ENCODE assay signal across 8 cellular contexts in the genomic region with DNA sequence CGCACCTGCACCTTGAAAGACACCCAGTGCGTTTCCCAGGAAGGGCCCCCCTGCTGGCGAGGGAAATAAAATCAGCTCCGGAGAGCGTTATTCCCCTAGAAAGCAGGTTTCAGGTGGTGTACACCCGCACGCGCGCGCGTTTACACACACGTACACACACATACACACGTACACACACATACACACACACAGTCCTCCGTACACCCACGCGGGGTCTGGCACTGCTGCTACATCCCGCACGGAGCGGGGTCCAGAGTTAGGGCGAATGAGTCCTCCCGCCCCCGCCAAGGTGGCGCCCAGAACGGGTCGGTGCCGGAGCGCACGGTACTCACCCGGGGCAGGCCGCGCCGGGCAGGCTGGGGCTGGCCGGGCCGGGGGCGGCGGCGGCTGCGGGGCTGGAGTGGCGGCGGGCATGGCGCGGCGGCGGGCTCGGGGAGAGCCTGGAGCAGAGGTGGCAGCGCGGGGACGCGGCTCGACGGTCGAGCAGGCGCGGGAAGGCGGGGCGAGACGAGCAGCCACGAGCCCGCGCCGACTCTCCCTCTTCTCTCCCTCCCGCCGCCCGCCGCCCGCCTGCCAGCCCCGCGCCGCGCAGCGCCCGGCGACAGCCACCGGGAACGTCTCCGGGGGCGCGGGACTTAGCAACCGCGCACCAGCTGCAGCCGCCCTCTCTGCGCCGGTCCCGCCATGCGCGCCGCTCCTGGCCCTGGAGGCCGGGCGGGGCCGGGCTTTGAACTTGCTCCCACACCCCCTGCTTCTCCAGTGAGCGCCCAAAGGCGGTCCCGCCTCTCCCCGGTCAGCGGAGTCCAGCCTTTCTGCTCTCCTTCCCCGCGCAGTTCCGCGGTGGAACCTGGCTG. TPM values are rescaled to one million over a fixed set of nuclear protein-coding genes. Genes with fewer than 3 reads are reported as not detected.
DNase-seq lines count a peak whose midpoint lies in the region; ATAC-seq, FAIRE-seq and TF ChIP-seq lines count a peak whose summit lies in the region.

A gene with protein sequence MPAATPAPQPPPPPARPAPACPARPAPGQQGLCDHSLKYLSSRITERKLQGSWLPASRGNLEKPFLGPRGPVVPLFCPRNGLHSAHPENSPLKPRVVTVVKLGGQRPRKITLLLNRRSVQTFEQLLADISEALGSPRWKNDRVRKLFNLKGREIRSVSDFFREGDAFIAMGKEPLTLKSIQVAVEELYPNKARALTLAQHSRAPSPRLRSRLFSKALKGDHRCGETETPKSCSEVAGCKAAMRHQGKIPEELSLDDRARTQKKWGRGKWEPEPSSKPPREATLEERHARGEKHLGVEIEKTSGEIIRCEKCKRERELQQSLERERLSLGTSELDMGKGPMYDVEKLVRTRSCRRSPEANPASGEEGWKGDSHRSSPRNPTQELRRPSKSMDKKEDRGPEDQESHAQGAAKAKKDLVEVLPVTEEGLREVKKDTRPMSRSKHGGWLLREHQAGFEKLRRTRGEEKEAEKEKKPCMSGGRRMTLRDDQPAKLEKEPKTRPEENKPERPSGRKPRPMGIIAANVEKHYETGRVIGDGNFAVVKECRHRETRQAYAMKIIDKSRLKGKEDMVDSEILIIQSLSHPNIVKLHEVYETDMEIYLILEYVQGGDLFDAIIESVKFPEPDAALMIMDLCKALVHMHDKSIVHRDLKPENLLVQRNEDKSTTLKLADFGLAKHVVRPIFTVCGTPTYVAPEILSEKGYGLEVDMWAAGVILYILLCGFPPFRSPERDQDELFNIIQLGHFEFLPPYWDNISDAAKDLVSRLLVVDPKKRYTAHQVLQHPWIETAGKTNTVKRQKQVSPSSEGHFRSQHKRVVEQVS (minus strand): TSS at position 704 of the 854 bp plus-strand sequence. CDS start 290 bp downstream, at position 414.

- 1 to 3% (median 2%) methylated on average over 56 to 99 of the region's 99 CpGs for WGBS in psoas muscle, 3 donors

- H3K4me3 ChIP-seq in psoas muscle (peak within 1 kb of the TSS; percentile 56), MM.1S (ENCODE audit: low read length) (no peak within 1 kb of the TSS)

- TF ChIP-seq POLR2A in H54 (IDR thresholded peaks at IDR 0.05; ENCODE audit: low read depth, low read length): no peak

- TF ChIP-seq CTCF in psoas muscle (IDR thresholded peaks at IDR 0.05) (no peak), RWPE1 (conservative IDR thresholded peaks at IDR 0.05; ENCODE audit: low read depth) (no peak), MM.1S (IDR thresholded peaks at IDR 0.05; ENCODE audit: low read length) (no peak)

- no peak within 1 kb of the TSS for H3K4me2 ChIP-seq in MM.1S (ENCODE audit: low read depth, low read length)

- H3K36me3 ChIP-seq in psoas muscle (ENCODE audit: insufficient read depth in 1 of 2, low read depth in 1 of 2) (no peaks in the 10 kb centered on the region), MM.1S (replicated peaks; ENCODE audit: insufficient read depth, low read length) (no peaks in the 10 kb centered on the region)

- FAIRE-seq in H54 (lab: Jason Lieb, UNC): no peak

- CTCF ChIA-PET in RWPE1 (lab: Yijun Ruan, JAX): interaction anchor here (0.6 kb wide), 1 partner anchor 202 kb away, joined by 3 read pairs; no protein-coding TSS in a partner anchor

- H3K9me3 ChIP-seq in psoas muscle (no peaks in the 10 kb centered on the region), MM.1S (replicated peaks; ENCODE audit: insufficient read depth, low read length) (no peaks in the 10 kb centered on the region)

- peak; percentile 7 for DNase-seq in Daoy (ENCODE audit: low read depth)
- peak; percentile 12 for DNase-seq in NCI-H510A treated with DMSO at 0.1 percent for 48 hours (lab: John Stamatoyannopoulos, UW)
- peak; percentile 9 for DNase-seq in germinal center (ENCODE audit: low spot score)
- peak; percentile 18 to 56 for DNase-seq in psoas muscle
- no peak for DNase-seq in mucosa of gallbladder (ENCODE audit: low spot score)
- no peak for DNase-seq in RWPE1 (ENCODE audit: low spot score)
- DNase-seq in H54 (ENCODE audit: insufficient read length, low spot score): no peak
- DNase-seq in MM.1S: no peak

- H3K79me2 ChIP-seq in MM.1S (ENCODE audit: low read length): no peaks in the 10 kb centered on the region

- H2AFZ ChIP-seq in MM.1S (ENCODE audit: low read length): no peak within 1 kb of the TSS

- H3K27me3 ChIP-seq in psoas muscle (ENCODE audit: insufficient read depth in 3 of 3, low read length in 2 of 3) (peaks cover 3 to 49% (median 12%) of the 10 kb centered on the region in 3 donors), MM.1S (replicated peaks; ENCODE audit: insufficient read depth, low read length) (no peaks in the 10 kb centered on the region)

- no peaks in the 10 kb centered on the region for H3F3A ChIP-seq in MM.1S (ENCODE audit: insufficient read depth, low read length)

- H3K27ac ChIP-seq in psoas muscle: no peak within 1 kb of the TSS
- H3K27ac ChIP-seq in RWPE1: no peak within 1 kb of the TSS
- no peak within 1 kb of the TSS for H3K27ac ChIP-seq in MM.1S (ENCODE audit: low read length)

- H4K20me1 ChIP-seq in MM.1S (ENCODE audit: insufficient read depth, low read length): no peaks in the 10 kb centered on the region

- POLR2A ChIA-PET in RWPE1 (lab: Yijun Ruan, JAX; ENCODE audit: low non-redundant PET): no interaction called here

- H3K4me1 ChIP-seq in psoas muscle: no peaks in the 10 kb centered on the region
- no peaks in the 10 kb centered on the region for H3K4me1 ChIP-seq in MM.1S (ENCODE audit: low read length)

- intact Hi-C loops in psoas muscle (cut with DNase I): no loop called here

- no peak within 1 kb of the TSS for H3K9ac ChIP-seq in MM.1S (ENCODE audit: low read length)

- ATAC-seq in psoas muscle: no peak

- no peaks in the 10 kb centered on the region for H3K9me2 ChIP-seq in MM.1S (replicated peaks; ENCODE audit: insufficient read depth, low read length)

RNA-seq across cellular contexts. Expression of the gene that starts here (rescaled TPM):
- 0.06 TPM in 1 of 2 replicates, not detected in the other for total RNA-seq in Daoy (2014; rRNA removed; shearing (Covaris generic))
- total RNA-seq in psoas muscle: 1 to 10 TPM in 2 of 4 donors, under 1 TPM in 2; 0.54 to 1.7 (median 0.93) TPM
- under 1 TPM; 0.34 to 0.42 (median 0.36) TPM for polyA plus RNA-seq in psoas muscle
- total RNA-seq in mucosa of gallbladder: 0.12 TPM

Comparison
In these comparisons a context has a peak if more than half of its experiments do, and no peak if none do; other contexts are left out.
1. Peak in DNase-seq in Daoy; RNA of the gene not detected or under 1 TPM.
2. DNase-seq: peak in NCI-H510A treated with DMSO at 0.1 percent for 48 hours (single experiment), germinal center (single experiment) and psoas muscle (2 of 2); none in mucosa of gallbladder (single experiment), RWPE1 (single experiment), H54 (single experiment) and MM.1S (single experiment).